In genomic region chr15:98635848-98636247, GRCh38 we compare ENCODE assay signal across 18 cellular contexts.
"Had no signal": no experiment of that assay in that cellular context is flagged by ENCODE, and none has a peak within 500 bp of the region (broad histone marks: within the 10 kb centered on the region; RNA-seq: fewer than 3 reads in every experiment).

No MANE protein-coding gene starts in this region.

- H3K4me3 ChIP-seq: adrenal gland, left ventricle myocardium inferior, ovary, prostate gland, upper lobe of left lung had no signal

- H3K4me1 ChIP-seq: adrenal gland, left ventricle myocardium inferior, prostate gland, upper lobe of left lung had no signal

- H3K36me3 ChIP-seq: adrenal gland, left ventricle myocardium inferior, ovary, prostate gland, upper lobe of left lung had no signal

- H3K27ac ChIP-seq: adrenal gland, left ventricle myocardium inferior, ovary, prostate gland, upper lobe of left lung had no signal

- DNase-seq: activated CD4-positive, alpha-beta T cell treated with anti-CD3 and anti-CD28 coated beads for 48 hours; activated CD8-positive, alpha-beta memory T cell treated with anti-CD3 and anti-CD28 coated beads for 24 hours; activated CD8-positive, alpha-beta memory T cell treated with anti-CD3 and anti-CD28 coated beads, Interleukin-2, amount 50 U/mL, for 4 hours; activated T-cell treated with anti-CD3 and anti-CD28 coated beads, Interleukin-2, amount 50 U/mL, for 24 hours; adrenal gland; central memory CD4-positive, alpha-beta T cell; effector memory CD4-positive, alpha-beta T cell; hippocampal formation; left ventricle myocardium inferior; natural killer cell; ovary; stimulated activated CD4-positive, alpha-beta T cell treated with anti-CD3 and anti-CD28 coated beads, Interleukin-4, amount 100 ng/mL, for 1 hour; stimulated activated naive CD4-positive, alpha-beta T cell treated with Interleukin-2 at 50 U/mL for 16 hours; T-helper 9 cell had no signal

- H3K36me3 Mint-ChIP-seq: natural killer cell had no signal

- H3K4me1 Mint-ChIP-seq: activated T-helper 17 cell treated with anti-CD3 and anti-CD28 coated beads, Interleukin-2, amount 50 U/mL, for 72 hours; natural killer cell had no signal

- H3K9me3 Mint-ChIP-seq: activated T-cell treated with anti-CD3 and anti-CD28 coated beads, Interleukin-2, amount 50 U/mL, for 24 hours; activated T-helper 17 cell treated with anti-CD3 and anti-CD28 coated beads, Interleukin-2, amount 50 U/mL, for 72 hours; natural killer cell had no signal

- H3K4me3 Mint-ChIP-seq: activated T-cell treated with anti-CD3 and anti-CD28 coated beads, Interleukin-2, amount 50 U/mL, for 24 hours; activated T-helper 17 cell treated with anti-CD3 and anti-CD28 coated beads, Interleukin-2, amount 50 U/mL, for 72 hours; natural killer cell had no signal

- ATAC-seq: activated T-helper 17 cell treated with anti-CD3 and anti-CD28 coated beads, Interleukin-2, amount 50 U/mL, for 72 hours; esophagus mucosa had no signal

- H3K27me3 ChIP-seq: ovary, upper lobe of left lung had no signal

- H3K27ac Mint-ChIP-seq: activated T-cell treated with anti-CD3 and anti-CD28 coated beads, Interleukin-2, amount 50 U/mL, for 24 hours; activated T-helper 17 cell treated with anti-CD3 and anti-CD28 coated beads, Interleukin-2, amount 50 U/mL, for 72 hours; natural killer cell had no signal
